ENCODE assay signal across 1 cellular context in the genomic region with DNA sequence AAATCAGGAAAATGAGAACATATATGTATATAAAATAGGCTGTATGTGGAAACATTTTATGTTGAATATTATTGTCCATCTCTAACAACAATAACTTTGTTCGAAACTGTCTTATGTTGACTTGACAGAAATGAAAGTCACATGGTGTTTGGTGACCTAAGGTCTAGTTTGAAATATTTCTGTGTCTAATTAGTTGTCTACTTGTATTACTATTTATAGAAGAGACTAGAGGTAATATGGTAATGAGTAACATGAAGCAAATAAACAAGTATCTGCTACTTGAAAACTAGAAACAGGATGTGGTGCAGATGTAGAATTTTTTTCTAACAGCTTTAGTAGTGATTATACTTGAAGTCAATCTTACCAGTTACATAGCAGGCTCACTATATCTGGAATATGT.
TF ChIP-seq lines count a peak whose summit lies in the region.

No MANE protein-coding gene starts in this region.

TF ChIP-seq in A549, 52 proteins besides CTCF, POLR2A, EP300 and RAD21 (continued from another document):
- no peak for TF ChIP-seq REST (IDR thresholded peaks at IDR 0.05)
